In genomic region chr11:130397780-130398179, GRCh38 we compare ENCODE assay signal across 21 cellular contexts. TPM values are rescaled to one million over a fixed set of nuclear protein-coding genes. Genes with fewer than 3 reads are reported as not detected.
"Had no signal": no experiment of that assay in that cellular context is flagged by ENCODE, and none has a peak within 500 bp of the region (broad histone marks: within the 10 kb centered on the region; RNA-seq: fewer than 3 reads in every experiment).

No MANE protein-coding gene starts in this region.

- H3K27ac ChIP-seq: coronary artery, epithelial cell of prostate, heart left ventricle, sigmoid colon had no signal

- H3K4me3 Mint-ChIP-seq: activated CD4-positive, alpha-beta memory T cell treated with anti-CD3 and anti-CD28 coated beads for 36 hours; activated naive CD8-positive, alpha-beta T cell treated with anti-CD3 and anti-CD28 coated beads for 36 hours; endodermal cell; T-helper 1 cell treated with Interleukin-12 subunit alpha and Interleukin-12 subunit beta and Interleukin-4 antibody, amounts not matched to agents 30 μg/mL and 1 μg/mL, for 36 hours had no signal

- DNase-seq: activated CD4-positive, alpha-beta memory T cell treated with anti-CD3 and anti-CD28 coated beads for 36 hours; activated CD4-positive, alpha-beta T cell treated with anti-CD3 and anti-CD28 coated beads for 48 hours; activated naive CD4-positive, alpha-beta T cell treated with Interleukin-2 at 50 U/mL for 16 hours; activated naive CD8-positive, alpha-beta T cell treated with anti-CD3 and anti-CD28 coated beads for 36 hours; activated T-cell treated with anti-CD3 and anti-CD28 coated beads, Interleukin-2, amount 50 U/mL, for 48 hours; cerebellar nuclear complex; endodermal cell; heart left ventricle; islet precursor cell; left cardiac atrium; mesendoderm; mucosa of descending colon; retina; sigmoid colon; stimulated activated CD4-positive, alpha-beta T cell treated with anti-CD3 and anti-CD28 coated beads, Interleukin-15, amount 100 ng/mL, for 24 hours; stimulated activated naive CD4-positive, alpha-beta T cell had no signal

- H3K9me3 Mint-ChIP-seq: activated CD4-positive, alpha-beta memory T cell treated with anti-CD3 and anti-CD28 coated beads for 36 hours; activated naive CD8-positive, alpha-beta T cell treated with anti-CD3 and anti-CD28 coated beads for 36 hours; T-helper 1 cell treated with Interleukin-12 subunit alpha and Interleukin-12 subunit beta and Interleukin-4 antibody, amounts not matched to agents 30 μg/mL and 1 μg/mL, for 36 hours had no signal

- H3K4me3 ChIP-seq: coronary artery, heart left ventricle, mucosa of descending colon, sigmoid colon, smooth muscle cell had no signal

- H3K27me3 ChIP-seq: heart left ventricle, sigmoid colon had no signal

- H3K27ac Mint-ChIP-seq: activated CD4-positive, alpha-beta memory T cell treated with anti-CD3 and anti-CD28 coated beads for 36 hours; activated naive CD8-positive, alpha-beta T cell treated with anti-CD3 and anti-CD28 coated beads for 36 hours; endodermal cell; T-helper 1 cell treated with Interleukin-12 subunit alpha and Interleukin-12 subunit beta and Interleukin-4 antibody, amounts not matched to agents 30 μg/mL and 1 μg/mL, for 36 hours had no signal

- H3K9me3 ChIP-seq: heart left ventricle, mucosa of descending colon, sigmoid colon had no signal

- ATAC-seq: heart left ventricle, left cardiac atrium had no signal

- H3K36me3 ChIP-seq: heart left ventricle, sigmoid colon had no signal

- H3K36me3 Mint-ChIP-seq: activated CD4-positive, alpha-beta memory T cell treated with anti-CD3 and anti-CD28 coated beads for 36 hours; activated naive CD8-positive, alpha-beta T cell treated with anti-CD3 and anti-CD28 coated beads for 36 hours had no signal

RNA-seq across cellular contexts. Expression of gene ADAMTS8, which starts 30.6 kb away (rescaled TPM):
- total RNA-seq: activated CD4-positive, alpha-beta memory T cell treated with anti-CD3 and anti-CD28 coated beads for 36 hours; activated naive CD8-positive, alpha-beta T cell treated with anti-CD3 and anti-CD28 coated beads for 36 hours; osteoblast; smooth muscle cell had no signal

RNA-seq across cellular contexts. Expression of gene ADAMTS15, which starts 50.7 kb away (rescaled TPM):
- total RNA-seq: activated CD4-positive, alpha-beta memory T cell treated with anti-CD3 and anti-CD28 coated beads for 36 hours; activated naive CD8-positive, alpha-beta T cell treated with anti-CD3 and anti-CD28 coated beads for 36 hours had no signal
